In genomic region chr13:44141725-44142539, GRCh38 we compare ENCODE assay signal across 8 cellular contexts.
A peak's percentile ranks its signal among the peaks of the same experiment; 100 is the strongest.
DNase-seq lines count a peak whose midpoint lies in the region; ATAC-seq lines count a peak whose summit lies in the region.

No MANE protein-coding gene starts in this region.

- H3K9me3 Mint-ChIP-seq in central memory CD8-positive, alpha-beta T cell, result no peaks in the 10 kb centered on the region

- no peaks in the 10 kb centered on the region for H3K27me3 Mint-ChIP-seq in central memory CD8-positive, alpha-beta T cell

- ATAC-seq in GM18907 (IDR thresholded peaks at IDR 0.05; ENCODE audit: unreplicated experiment), result peak; percentile 100
- ATAC-seq in HG03139 (IDR thresholded peaks at IDR 0.05; ENCODE audit: unreplicated experiment), result peak; percentile 100
- peak; percentile 94 for ATAC-seq in central memory CD8-positive, alpha-beta T cell (replicated peaks; ENCODE audit: extremely low read depth, poor library complexity, severe bottlenecking)

- H3K4me1 Mint-ChIP-seq in central memory CD8-positive, alpha-beta T cell, result peaks cover 12% of the 10 kb centered on the region

- peak overlapping the region; percentile 78 for H3K4me3 Mint-ChIP-seq in central memory CD8-positive, alpha-beta T cell

- H3K27ac Mint-ChIP-seq in central memory CD8-positive, alpha-beta T cell (ENCODE audit: low read depth), result peak overlapping the region; percentile 88

- peak; percentile 99 for DNase-seq in AG08395 (ENCODE audit: low spot score)
- DNase-seq in NCI-H2227 treated with DMSO at 0.1 percent for 48 hours (lab: John Stamatoyannopoulos, UW), result peak; percentile 80
- DNase-seq in activated CD4-positive, CD25-positive, alpha-beta regulatory T cell treated with anti-CD3 and anti-CD28 coated beads, Interleukin-2, amount 50 U/mL, for 16 hours (ENCODE audit: low read depth, low spot score), result peak; percentile 83
- peak; percentile 89 to 97 for DNase-seq in central memory CD8-positive, alpha-beta T cell (ENCODE audit: low spot score in 2 of 2)
- peak; percentile 99 for DNase-seq in islet precursor cell
- DNase-seq in stimulated activated CD4-positive, alpha-beta T cell treated with anti-CD3 and anti-CD28 coated beads, Interleukin-12 subunit alpha, Interleukin-12 subunit beta, amount 100 ng/mL, for 48 hours (ENCODE audit: low read depth in 2 of 3, low spot score in 1 of 3), result peak; percentile 87 to 96 (median 92)

- H3K36me3 Mint-ChIP-seq in central memory CD8-positive, alpha-beta T cell (ENCODE audit: insufficient read depth), result peaks cover 6% of the 10 kb centered on the region

Comparison
In these comparisons a context has a peak if more than half of its experiments do, and no peak if none do; other contexts are left out.
1. Peak in every context shown above with its lines: DNase-seq and ATAC-seq.